Comparison of ENCODE assay signal across 1 cellular context in the genomic region with DNA sequence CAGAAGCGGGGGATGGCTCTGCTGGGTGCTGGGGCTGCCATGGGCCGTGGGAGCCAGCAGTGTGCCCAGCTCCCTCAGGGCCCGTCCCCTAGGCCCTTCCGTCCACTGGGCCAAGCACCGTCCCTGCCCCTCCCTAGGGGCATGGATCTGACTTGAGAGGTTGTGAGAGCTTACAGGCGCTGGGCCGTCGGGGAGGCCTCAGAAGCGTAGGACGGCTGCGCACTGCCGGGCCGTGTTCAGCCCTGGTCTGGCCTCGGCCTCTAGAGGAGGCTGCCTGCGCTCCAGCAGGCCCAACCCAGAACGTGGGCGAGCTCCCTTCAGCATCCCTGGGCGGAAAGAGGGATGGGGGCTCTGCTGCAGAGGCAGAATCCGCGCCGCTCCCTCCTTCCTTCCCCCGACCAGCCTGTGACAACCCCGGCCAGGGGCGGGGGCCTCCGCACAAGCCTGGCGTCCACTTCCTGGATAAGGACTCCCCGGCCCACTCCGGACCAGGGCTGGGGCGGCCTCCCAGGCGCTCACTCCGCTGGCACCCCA.
TF ChIP-seq lines count a peak whose summit lies in the region.

No MANE protein-coding gene starts in this region.

TF ChIP-seq in endothelial cell of umbilical vein, 7 proteins besides CTCF, POLR2A, EP300 and RAD21:
- TF ChIP-seq JUN (IDR thresholded peaks at IDR 0.05; ENCODE audit: borderline replicate concordance, insufficient read depth, insufficient read length, low read depth) (no peak), POLR2AphosphoS5 (IDR thresholded peaks at IDR 0.05; ENCODE audit: insufficient read depth, low read depth, low read length) (peak; percentile 23)
TF ChIP-seq in endothelial cell of umbilical vein: peak in this region for 1.
